In genomic region chr12:27436768-27437167, GRCh38 we compare ENCODE assay signal across 1 cellular context.
TF ChIP-seq lines count a peak whose summit lies in the region.

No MANE protein-coding gene starts in this region.

TF ChIP-seq in HepG2, 621 proteins besides CTCF, POLR2A, EP300 and RAD21:
- no peak for TF ChIP-seq MTF1 (CRISPR knock-in tag; IDR thresholded peaks at IDR 0.05)
- TF ChIP-seq ZNF564 (CRISPR knock-in tag; IDR thresholded peaks at IDR 0.05): no peak
- TF ChIP-seq GFI1 (CRISPR knock-in tag; IDR thresholded peaks at IDR 0.05; ENCODE audit: borderline replicate concordance): no peak
- no peak for TF ChIP-seq REXO4 (CRISPR knock-in tag; IDR thresholded peaks at IDR 0.05; ENCODE audit: borderline replicate concordance)
- no peak for TF ChIP-seq RXRA (CRISPR knock-in tag; IDR thresholded peaks at IDR 0.05)
- TF ChIP-seq ZFP36L2 (CRISPR knock-in tag; IDR thresholded peaks at IDR 0.05): no peak
- no peak for TF ChIP-seq SNAI1 (CRISPR knock-in tag; IDR thresholded peaks at IDR 0.05; ENCODE audit: borderline replicate concordance)
- no peak for TF ChIP-seq POLR2G (IDR thresholded peaks at IDR 0.05; ENCODE audit: low read depth, low read length)
- no peak for TF ChIP-seq ZNF282 (IDR thresholded peaks at IDR 0.05; ENCODE audit: partially characterized antibody)
- TF ChIP-seq ZNF33A (CRISPR knock-in tag; IDR thresholded peaks at IDR 0.05; ENCODE audit: borderline replicate concordance): no peak
- no peak for TF ChIP-seq ZNF780A (CRISPR knock-in tag; IDR thresholded peaks at IDR 0.05)
- TF ChIP-seq ZNF639 (CRISPR knock-in tag; conservative IDR thresholded peaks at IDR 0.05): no peak
- no peak for TF ChIP-seq HOMEZ (CRISPR knock-in tag; IDR thresholded peaks at IDR 0.05; ENCODE audit: low read depth)
- TF ChIP-seq TFE3 (CRISPR knock-in tag; IDR thresholded peaks at IDR 0.05): no peak
- no peak for TF ChIP-seq ZNF12 (CRISPR knock-in tag; IDR thresholded peaks at IDR 0.05)
- no peak for TF ChIP-seq ZNF17 (CRISPR knock-in tag; IDR thresholded peaks at IDR 0.05)
TF ChIP-seq in HepG2: peak in this region for 0.
